Comparison of ENCODE assay signal across 8 cellular contexts in genomic region chr2:209579236-209579749, GRCh38.
DNase-seq lines count a peak whose midpoint lies in the region; ATAC-seq, FAIRE-seq and TF ChIP-seq lines count a peak whose summit lies in the region.

No MANE protein-coding gene starts in this region.

- H3K9ac ChIP-seq in BLaER1 treated with 17β-estradiol and CSF1 and Interleukin-3, amounts not matched to agents 10 nM and 100 nM, result no peak overlapping the region

- FAIRE-seq in D721Med (lab: Jason Lieb, UNC), result no peak

- no peak overlapping the region for H3K4me3 ChIP-seq in BLaER1 treated with 17β-estradiol and CSF1 and Interleukin-3, amounts not matched to agents 10 nM and 100 nM
- H3K4me3 ChIP-seq in upper lobe of right lung, result peak overlapping the region; percentile 34

- H3K27ac ChIP-seq in BLaER1 treated with 17β-estradiol and CSF1 and Interleukin-3, amounts not matched to agents 10 nM and 100 nM, result no peak overlapping the region
- no peak overlapping the region for H3K27ac ChIP-seq in upper lobe of right lung

- H3K27me3 ChIP-seq in BLaER1 treated with 17β-estradiol and CSF1 and Interleukin-3, amounts not matched to agents 10 nM and 100 nM, result no peaks in the 10 kb centered on the region
- no peaks in the 10 kb centered on the region for H3K27me3 ChIP-seq in upper lobe of right lung

- H3K4me1 ChIP-seq in BLaER1 treated with 17β-estradiol and CSF1 and Interleukin-3, amounts not matched to agents 10 nM and 100 nM, result peaks cover 0 to 3% (median 0%) of the 10 kb centered on the region in 10 experiments; a peak in 1 of 20 replicates
- no peaks in the 10 kb centered on the region for H3K4me1 ChIP-seq in upper lobe of right lung

- TF ChIP-seq CTCF in upper lobe of right lung (IDR thresholded peaks at IDR 0.05), result no peak
- no peak for TF ChIP-seq CTCF in D721Med (IDR thresholded peaks at IDR 0.05; ENCODE audit: insufficient read depth, missing control alignments)

- H3K9me3 ChIP-seq in BLaER1 treated with 17β-estradiol and CSF1 and Interleukin-3, amounts not matched to agents 10 nM and 100 nM (replicated peaks in 1 of 11), result no peaks in the 10 kb centered on the region
- H3K9me3 ChIP-seq in upper lobe of right lung, result no peaks in the 10 kb centered on the region

- intact Hi-C loops in upper lobe of right lung (cut with DNase I), result no loop called here

- H3K36me3 ChIP-seq in BLaER1 treated with 17β-estradiol and CSF1 and Interleukin-3, amounts not matched to agents 10 nM and 100 nM, result no peaks in the 10 kb centered on the region
- no peaks in the 10 kb centered on the region for H3K36me3 ChIP-seq in upper lobe of right lung

- no peaks in the 10 kb centered on the region for H4K20me1 ChIP-seq in BLaER1 treated with 17β-estradiol and CSF1 and Interleukin-3, amounts not matched to agents 10 nM and 100 nM

- peak overlapping the region in 7 of 11 experiments; percentile 5 to 57 (median 19); a peak in 7 of 22 replicates for H3K4me2 ChIP-seq in BLaER1 treated with 17β-estradiol and CSF1 and Interleukin-3, amounts not matched to agents 10 nM and 100 nM

- DNase-seq in NCI-H1092 treated with DMSO at 0.1 percent for 48 hours (lab: John Stamatoyannopoulos, UW) (peak; percentile 90), amygdala (lab: John Stamatoyannopoulos, UW) (peak in 52 of 56 donors; percentile 3 to 85 (median 41)), left kidney (ENCODE audit: low read depth, low spot score) (peak; percentile 89), upper lobe of right lung (no peak), left lobe of liver (ENCODE audit: low spot score) (no peak), D721Med (ENCODE audit: insufficient read length, low spot score) (no peak)

- peak; percentile 33 for ATAC-seq in upper lobe of right lung
- ATAC-seq in HG03196 (IDR thresholded peaks at IDR 0.05; ENCODE audit: unreplicated experiment), result no peak
- no peak for ATAC-seq in left lobe of liver

Comparison
In these comparisons a context has a peak if more than half of its experiments do, and no peak if none do; other contexts are left out.
1. DNase-seq: peak in NCI-H1092 treated with DMSO at 0.1 percent for 48 hours (single experiment), amygdala (52 of 56) and left kidney (single experiment); none in upper lobe of right lung (single experiment), left lobe of liver (single experiment) and D721Med (single experiment).